In genomic region chr17:37025847-37026533, GRCh38 we compare ENCODE assay signal across 16 cellular contexts.
DNase-seq lines count a peak whose midpoint lies in the region; ATAC-seq lines count a peak whose summit lies in the region.
"Had no signal": no experiment of that assay in that cellular context is flagged by ENCODE, and none has a peak within 500 bp of the region (broad histone marks: within the 10 kb centered on the region; RNA-seq: fewer than 3 reads in every experiment).

No MANE protein-coding gene starts in this region.

- H3K4me3 Mint-ChIP-seq in activated CD4-positive, alpha-beta T cell treated with anti-CD3 and anti-CD28 coated beads for 36 hours, result no peak overlapping the region
- H3K4me3 Mint-ChIP-seq in activated naive CD8-positive, alpha-beta T cell treated with anti-CD3 and anti-CD28 coated beads, Interleukin-2, amount 50 U/mL, for 24 hours, result no peak overlapping the region
- H3K4me3 Mint-ChIP-seq: naive thymus-derived CD8-positive, alpha-beta T cell had no signal

- peak overlapping the region; percentile 28 for H3K27ac Mint-ChIP-seq in activated CD4-positive, alpha-beta T cell treated with anti-CD3 and anti-CD28 coated beads for 36 hours
- H3K27ac Mint-ChIP-seq in activated naive CD8-positive, alpha-beta T cell treated with anti-CD3 and anti-CD28 coated beads, Interleukin-2, amount 50 U/mL, for 24 hours, result no peak overlapping the region
- H3K27ac Mint-ChIP-seq: progenitor cell of endocrine pancreas had no signal

- POLR2A ChIA-PET in activated CD4-positive, alpha-beta T cell treated with anti-CD3 and anti-CD28 coated beads for 36 hours (lab: Charles Lee), result no interaction called here

- DNase-seq in activated CD4-positive, alpha-beta T cell treated with anti-CD3 and anti-CD28 coated beads for 36 hours, result peak; percentile 19
- no peak for DNase-seq in activated CD4-positive, alpha-beta T cell treated with anti-CD3 and anti-CD28 coated beads for 4 hours
- DNase-seq in activated naive CD8-positive, alpha-beta T cell treated with anti-CD3 and anti-CD28 coated beads, Interleukin-2, amount 50 U/mL, for 24 hours, result no peak
- DNase-seq in islet precursor cell (no peak), NCI-H2081 (lab: John Stamatoyannopoulos, UW) (no peak), kidney tubule cell (ENCODE audit: low spot score) (no peak)
- DNase-seq: naive thymus-derived CD8-positive, alpha-beta T cell; NCI-H1930; NCI-H524 treated with DMSO at 0.1 percent for 48 hours; Peyer's patch; stimulated activated naive CD4-positive, alpha-beta T cell treated with Interleukin-2 at 50 U/mL for 16 hours; upper lobe of right lung had no signal

- H3K27me3 Mint-ChIP-seq in activated CD4-positive, alpha-beta T cell treated with anti-CD3 and anti-CD28 coated beads for 36 hours, result no peaks in the 10 kb centered on the region
- H3K27me3 Mint-ChIP-seq in activated naive CD8-positive, alpha-beta T cell treated with anti-CD3 and anti-CD28 coated beads, Interleukin-2, amount 50 U/mL, for 24 hours, result no peaks in the 10 kb centered on the region
- H3K27me3 Mint-ChIP-seq: naive thymus-derived CD8-positive, alpha-beta T cell; progenitor cell of endocrine pancreas had no signal

- intact Hi-C loops in activated CD4-positive, alpha-beta T cell treated with anti-CD3 and anti-CD28 coated beads for 36 hours (cut with DNase I, micrococcal nuclease), result loop anchor here in 1 of 2 experiments (5.0 kb wide), 2 partner anchors 79 to 174 kb away; partner anchors contain the start of gene AATF

- H3K36me3 Mint-ChIP-seq in activated CD4-positive, alpha-beta T cell treated with anti-CD3 and anti-CD28 coated beads for 36 hours (ENCODE audit: low read depth), result peaks cover 28% of the 10 kb centered on the region
- H3K36me3 Mint-ChIP-seq in activated naive CD8-positive, alpha-beta T cell treated with anti-CD3 and anti-CD28 coated beads, Interleukin-2, amount 50 U/mL, for 24 hours (ENCODE audit: low read depth), result peaks cover 26% of the 10 kb centered on the region

- ATAC-seq in activated CD4-positive, alpha-beta T cell treated with anti-CD3 and anti-CD28 coated beads for 36 hours, result peak; percentile 98
- ATAC-seq in GM19452 (IDR thresholded peaks at IDR 0.05; ENCODE audit: unreplicated experiment) (peak; percentile 67), HG03342 (IDR thresholded peaks at IDR 0.05; ENCODE audit: unreplicated experiment) (peak; percentile 66)
- peak; percentile 92 for ATAC-seq in activated naive CD8-positive, alpha-beta T cell treated with anti-CD3 and anti-CD28 coated beads, Interleukin-2, amount 50 U/mL, for 24 hours
- ATAC-seq: HepG2; naive thymus-derived CD8-positive, alpha-beta T cell; upper lobe of right lung had no signal

- no peaks in the 10 kb centered on the region for H3K9me3 Mint-ChIP-seq in activated CD4-positive, alpha-beta T cell treated with anti-CD3 and anti-CD28 coated beads for 36 hours (ENCODE audit: low read depth)
- no peaks in the 10 kb centered on the region for H3K9me3 Mint-ChIP-seq in activated naive CD8-positive, alpha-beta T cell treated with anti-CD3 and anti-CD28 coated beads, Interleukin-2, amount 50 U/mL, for 24 hours
- H3K9me3 Mint-ChIP-seq: naive thymus-derived CD8-positive, alpha-beta T cell had no signal

- H3K4me1 Mint-ChIP-seq in activated CD4-positive, alpha-beta T cell treated with anti-CD3 and anti-CD28 coated beads for 36 hours, result peaks cover 29% of the 10 kb centered on the region
- peaks cover 27% of the 10 kb centered on the region for H3K4me1 Mint-ChIP-seq in activated naive CD8-positive, alpha-beta T cell treated with anti-CD3 and anti-CD28 coated beads, Interleukin-2, amount 50 U/mL, for 24 hours

- CTCF ChIA-PET in activated CD4-positive, alpha-beta T cell treated with anti-CD3 and anti-CD28 coated beads for 36 hours (lab: Charles Lee), result interaction anchor here (0.7 to 1.0 kb wide), 4 partner anchors 16 to 121 kb away, joined by 3 read pairs; no protein-coding TSS in a partner anchor
